8 cellular contexts compared by ENCODE assay signal in genomic region chr10:34637419-34637911, GRCh38.
DNase-seq lines count a peak whose midpoint lies in the region; ATAC-seq and TF ChIP-seq lines count a peak whose summit lies in the region.

No MANE protein-coding gene starts in this region.

- H3K27ac ChIP-seq in AG04450 (ENCODE audit: low read depth, low read length), result no peak overlapping the region

- POLR2A ChIA-PET in AG04450 (lab: Yijun Ruan, JAX), result no interaction called here

- ATAC-seq in GM18499 (IDR thresholded peaks at IDR 0.05; ENCODE audit: insufficient read depth, unreplicated experiment) (peak; percentile 90), HG02870 (IDR thresholded peaks at IDR 0.05; ENCODE audit: unreplicated experiment) (peak; percentile 75)

- no peaks in the 10 kb centered on the region for H3K9me3 ChIP-seq in AG04450 (ENCODE audit: control insufficient read depth, insufficient read depth, low read length)

- H3K4me3 ChIP-seq in AG04450 (ENCODE audit: low read depth, low read length), result no peak overlapping the region

- no peak for DNase-seq in AG04450 (ENCODE audit: low read depth, low spot score)
- peak; percentile 80 for DNase-seq in NCI-H146 treated with DMSO at 0.1 percent for 48 hours (lab: John Stamatoyannopoulos, UW; ENCODE audit: unreplicated experiment)
- peak; percentile 59 to 65 for DNase-seq in activated CD4-positive, alpha-beta T cell treated with anti-CD3 and anti-CD28 coated beads for 24 hours (ENCODE audit: low read depth in 2 of 2)
- DNase-seq in dermis blood vessel endothelial cell, result peak; percentile 74
- peak; percentile 73 for DNase-seq in medulla oblongata (ENCODE audit: extremely low spot score)
- DNase-seq in stimulated activated CD8-positive, alpha-beta memory T cell treated with anti-CD3 and anti-CD28 coated beads, Interleukin-2, amount 100 ng/mL, for 1 hour (ENCODE audit: low read depth in 2 of 2), result peak; percentile 9 to 34

- no peaks in the 10 kb centered on the region for H3K27me3 ChIP-seq in AG04450 (ENCODE audit: control insufficient read depth, insufficient read depth, low read length)

- CTCF ChIA-PET in AG04450 (lab: Charles Lee), result interaction anchor here (0.7 to 2.6 kb wide), 38 partner anchors 10 to 1494 kb away, joined by 3 to 13 read pairs (median 4); no protein-coding TSS in a partner anchor

- peak; percentile 99 for TF ChIP-seq CTCF in AG04450 (IDR thresholded peaks at IDR 0.05; ENCODE audit: low read depth, low read length)
